ENCODE assay signal across 24 cellular contexts in the genomic region with DNA sequence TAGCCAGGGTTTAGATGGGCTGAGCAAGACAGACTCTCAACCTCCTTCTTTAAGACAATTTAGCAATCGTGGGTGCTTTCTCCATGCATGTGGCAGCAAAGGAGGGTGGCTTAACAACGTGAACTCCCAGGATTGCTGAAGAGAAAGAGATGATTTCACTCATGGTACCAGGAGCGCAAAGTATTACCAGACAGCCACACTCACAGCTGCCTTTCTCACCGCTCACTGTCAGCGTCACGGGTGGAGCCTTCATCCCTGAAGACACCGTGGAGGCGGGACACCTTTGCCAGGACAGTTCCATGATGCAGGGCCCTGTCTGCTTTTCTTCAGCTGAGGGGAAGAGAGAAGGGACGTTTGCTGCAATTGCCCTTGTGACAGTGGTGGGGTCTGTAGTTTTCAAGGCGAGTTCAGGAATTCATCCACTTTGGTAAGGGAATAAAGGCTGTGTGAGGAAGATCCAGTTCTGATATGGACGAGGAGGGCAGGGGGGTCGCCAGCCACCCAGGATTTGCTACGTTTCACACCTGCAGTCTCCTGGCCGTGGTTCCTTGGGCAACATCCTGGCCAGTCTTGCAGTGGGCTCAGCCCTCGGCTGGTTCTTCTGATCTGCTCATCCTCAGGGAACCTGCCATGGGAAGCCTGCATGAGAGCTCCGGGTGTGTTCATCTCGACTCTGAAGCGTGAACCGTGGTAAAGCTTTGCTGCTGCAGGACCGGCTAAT.
DNase-seq lines count a peak whose midpoint lies in the region; ATAC-seq, FAIRE-seq and TF ChIP-seq lines count a peak whose summit lies in the region.
"Had no signal": no experiment of that assay in that cellular context is flagged by ENCODE, and none has a peak within 500 bp of the region (broad histone marks: within the 10 kb centered on the region; RNA-seq: fewer than 3 reads in every experiment).

No MANE protein-coding gene starts in this region.

- no peaks in the 10 kb centered on the region for H4K20me1 ChIP-seq in astrocyte (ENCODE audit: insufficient read depth, low read length)

- no peaks in the 10 kb centered on the region for H3K79me2 ChIP-seq in astrocyte (ENCODE audit: insufficient read depth, low read length)

- H3K9me3 Mint-ChIP-seq in astrocyte (ENCODE audit: unreplicated experiment) (peaks cover 31% of the 10 kb centered on the region), natural killer cell (peaks cover 2 to 8% of the 10 kb centered on the region in 2 donors), WTC11 (peaks cover 13% of the 10 kb centered on the region)
- H3K9me3 Mint-ChIP-seq: activated naive CD4-positive, alpha-beta T cell treated with anti-CD3 and anti-CD28 coated beads for 36 hours; activated T-cell treated with anti-CD3 and anti-CD28 coated beads, Interleukin-2, amount 50 U/mL, for 24 hours; stimulated activated naive CD8-positive, alpha-beta T cell treated with anti-CD3 and anti-CD28 coated beads, Interleukin-15, Interleukin-2, amounts not matched to agents 100 ng/mL and 50 ng/mL, for 24 hours had no signal

- FAIRE-seq in HTR-8/SVneo (lab: Jason Lieb, UNC) = peak; percentile 4
- no peak for FAIRE-seq in astrocyte (lab: Jason Lieb, UNC)
- FAIRE-seq: K562, small intestine had no signal

- peaks cover 14% of the 10 kb centered on the region for H3K36me3 Mint-ChIP-seq in astrocyte (ENCODE audit: low read depth, unreplicated experiment)
- H3K36me3 Mint-ChIP-seq in natural killer cell = no peaks in the 10 kb centered on the region
- peaks cover 3% of the 10 kb centered on the region for H3K36me3 Mint-ChIP-seq in WTC11

- peaks cover 54% of the 10 kb centered on the region for H3K4me1 ChIP-seq in astrocyte (ENCODE audit: insufficient read depth, low read length)

- H3K27ac ChIP-seq in astrocyte (ENCODE audit: low read depth, low read length) = peak overlapping the region; percentile 58
- H3K27ac ChIP-seq: cardiac muscle cell, foreskin keratinocyte, thyroid gland had no signal

- intact Hi-C loops in natural killer cell (cut with micrococcal nuclease) = no loop called here

- peaks cover 35% of the 10 kb centered on the region for H3K4me1 Mint-ChIP-seq in astrocyte (ENCODE audit: low read depth, unreplicated experiment)
- H3K4me1 Mint-ChIP-seq in natural killer cell = peaks cover 76 to 87% of the 10 kb centered on the region in 2 donors
- peaks cover 13% of the 10 kb centered on the region for H3K4me1 Mint-ChIP-seq in WTC11

- CTCF ChIA-PET in WTC11 (lab: Charles Lee) = interaction anchor here (1.4 kb wide), 1 partner anchor 123 kb away, joined by 3 read pairs; no protein-coding TSS in a partner anchor

- no peaks in the 10 kb centered on the region for H3K27me3 ChIP-seq in astrocyte (ENCODE audit: insufficient read depth, low read length)
- H3K27me3 ChIP-seq: cardiac muscle cell, thyroid gland had no signal

- no peaks in the 10 kb centered on the region for H3K36me3 ChIP-seq in astrocyte (ENCODE audit: insufficient read depth, low read length)
- H3K36me3 ChIP-seq: cardiac muscle cell, thyroid gland had no signal

- peak overlapping the region; percentile 62 for H3K27ac Mint-ChIP-seq in astrocyte (ENCODE audit: unreplicated experiment)
- H3K27ac Mint-ChIP-seq in natural killer cell = peak overlapping the region; percentile 98 to 99
- H3K27ac Mint-ChIP-seq in WTC11 = no peak overlapping the region
- H3K27ac Mint-ChIP-seq: activated naive CD4-positive, alpha-beta T cell treated with anti-CD3 and anti-CD28 coated beads for 36 hours; activated T-cell treated with anti-CD3 and anti-CD28 coated beads, Interleukin-2, amount 50 U/mL, for 24 hours; stimulated activated naive CD8-positive, alpha-beta T cell treated with anti-CD3 and anti-CD28 coated beads, Interleukin-15, Interleukin-2, amounts not matched to agents 100 ng/mL and 50 ng/mL, for 24 hours had no signal

- H3K27me3 Mint-ChIP-seq in astrocyte (ENCODE audit: low read depth, unreplicated experiment) = peaks cover 36% of the 10 kb centered on the region
- no peaks in the 10 kb centered on the region for H3K27me3 Mint-ChIP-seq in natural killer cell (ENCODE audit: low read depth in 2 of 2)
- peaks cover 4% of the 10 kb centered on the region; the same call in 1 of the 2 replicates for H3K27me3 Mint-ChIP-seq in WTC11 (ENCODE audit: low read depth)
- H3K27me3 Mint-ChIP-seq: stimulated activated naive CD8-positive, alpha-beta T cell treated with anti-CD3 and anti-CD28 coated beads, Interleukin-15, Interleukin-2, amounts not matched to agents 100 ng/mL and 50 ng/mL, for 24 hours had no signal

- TF ChIP-seq CTCF in astrocyte (IDR thresholded peaks at IDR 0.05; ENCODE audit: insufficient read depth, low read depth, low read length) (no peak), natural killer cell (IDR thresholded peaks at IDR 0.05) (no peak), WTC11 (IDR thresholded peaks at IDR 0.05) (no peak)

- DNase-seq in CD1c-positive myeloid dendritic cell (ENCODE audit: extremely low spot score) (peak; percentile 40), HTR-8/SVneo (ENCODE audit: insufficient read length, low spot score) (no peak), astrocyte (ENCODE audit: low read depth) (no peak), natural killer cell (no peak), epidermal melanocyte (ENCODE audit: insufficient read length, low spot score) (no peak), WTC11 (ENCODE audit: low spot score) (no peak)
- DNase-seq in activated naive CD4-positive, alpha-beta T cell (lab: John Stamatoyannopoulos, UW) = no peak
- DNase-seq: activated CD4-positive, alpha-beta T cell treated with anti-CD3 and anti-CD28 coated beads, Interleukin-2, amount 50 U/mL, for 48 hours; activated CD4-positive, CD25-positive, alpha-beta regulatory T cell; activated naive CD4-positive, alpha-beta T cell treated with anti-CD3 and anti-CD28 coated beads for 36 hours; activated T-cell treated with anti-CD3 and anti-CD28 coated beads, Interleukin-2, amount 50 U/mL, for 24 hours; foreskin keratinocyte; H7; MM.1S; NCI-H1694; NCI-H2227 treated with DMSO at 0.1 percent for 48 hours; NCI-H774; occipital lobe; thyroid gland had no signal

- H3K4me3 Mint-ChIP-seq in astrocyte (ENCODE audit: unreplicated experiment) (peak overlapping the region; percentile 14), natural killer cell (peak overlapping the region; percentile 89), WTC11 (no peak overlapping the region)
- H3K4me3 Mint-ChIP-seq: activated naive CD4-positive, alpha-beta T cell treated with anti-CD3 and anti-CD28 coated beads for 36 hours; activated T-cell treated with anti-CD3 and anti-CD28 coated beads, Interleukin-2, amount 50 U/mL, for 24 hours; stimulated activated naive CD8-positive, alpha-beta T cell treated with anti-CD3 and anti-CD28 coated beads, Interleukin-15, Interleukin-2, amounts not matched to agents 100 ng/mL and 50 ng/mL, for 24 hours had no signal

- POLR2A ChIA-PET in WTC11 (lab: Charles Lee) = no interaction called here

- peak overlapping the region; percentile 51 for H3K4me2 ChIP-seq in astrocyte (ENCODE audit: low read length)

- H3K9ac ChIP-seq in astrocyte (ENCODE audit: low read length) = peak overlapping the region; percentile 1

- ATAC-seq in natural killer cell (no peak), WTC11 (no peak), GM18867 (IDR thresholded peaks at IDR 0.05; ENCODE audit: unreplicated experiment) (no peak)
- ATAC-seq: foreskin keratinocyte, K562 had no signal

- peaks cover 10% of the 10 kb centered on the region for H3K9me3 ChIP-seq in astrocyte (ENCODE audit: insufficient read depth, low read depth, low read length)
- H3K9me3 ChIP-seq: thyroid gland had no signal

- H3K4me3 ChIP-seq in astrocyte (ENCODE audit: insufficient read depth, low read depth, low read length) = no peak overlapping the region
- H3K4me3 ChIP-seq: cardiac muscle cell, K562, thyroid gland had no signal

- no peak overlapping the region for H2AFZ ChIP-seq in astrocyte (ENCODE audit: low read depth, low read length)

TF ChIP-seq in WTC11, 78 proteins besides CTCF, POLR2A, EP300 and RAD21 (continues in another document):
- TF ChIP-seq NR1H2 (CRISPR knock-in tag; IDR thresholded peaks at IDR 0.05) = no peak
- TF ChIP-seq, protein P1, sequence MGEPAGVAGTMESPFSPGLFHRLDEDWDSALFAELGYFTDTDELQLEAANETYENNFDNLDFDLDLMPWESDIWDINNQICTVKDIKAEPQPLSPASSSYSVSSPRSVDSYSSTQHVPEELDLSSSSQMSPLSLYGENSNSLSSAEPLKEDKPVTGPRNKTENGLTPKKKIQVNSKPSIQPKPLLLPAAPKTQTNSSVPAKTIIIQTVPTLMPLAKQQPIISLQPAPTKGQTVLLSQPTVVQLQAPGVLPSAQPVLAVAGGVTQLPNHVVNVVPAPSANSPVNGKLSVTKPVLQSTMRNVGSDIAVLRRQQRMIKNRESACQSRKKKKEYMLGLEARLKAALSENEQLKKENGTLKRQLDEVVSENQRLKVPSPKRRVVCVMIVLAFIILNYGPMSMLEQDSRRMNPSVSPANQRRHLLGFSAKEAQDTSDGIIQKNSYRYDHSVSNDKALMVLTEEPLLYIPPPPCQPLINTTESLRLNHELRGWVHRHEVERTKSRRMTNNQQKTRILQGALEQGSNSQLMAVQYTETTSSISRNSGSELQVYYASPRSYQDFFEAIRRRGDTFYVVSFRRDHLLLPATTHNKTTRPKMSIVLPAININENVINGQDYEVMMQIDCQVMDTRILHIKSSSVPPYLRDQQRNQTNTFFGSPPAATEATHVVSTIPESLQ (CRISPR knock-in tag; IDR thresholded peaks at IDR 0.05) = no peak
- no peak for TF ChIP-seq GABPB1 (CRISPR knock-in tag; IDR thresholded peaks at IDR 0.05)
